ENCODE assay signal across 13 cellular contexts in the genomic region with DNA sequence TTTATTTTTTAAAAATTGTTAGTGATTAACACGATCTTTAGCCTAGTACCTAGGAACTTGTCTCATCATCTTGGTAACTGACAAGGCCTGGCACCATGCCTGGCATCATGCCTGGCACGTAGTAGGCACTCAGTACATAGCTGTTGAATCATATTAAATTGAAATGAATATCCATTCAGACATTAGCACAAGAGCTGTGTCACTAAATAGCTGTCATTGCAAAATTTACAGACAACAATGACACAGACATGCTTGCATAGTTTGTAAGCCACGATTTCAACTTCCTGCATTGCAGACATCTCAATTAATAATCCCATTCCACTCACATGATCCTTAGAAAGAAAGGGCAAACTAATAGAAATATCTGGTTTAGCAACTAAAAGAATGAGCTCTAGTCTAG. TPM values are rescaled to one million over a fixed set of nuclear protein-coding genes. Genes with fewer than 3 reads are reported as not detected.
DNase-seq lines count a peak whose midpoint lies in the region; ATAC-seq and TF ChIP-seq lines count a peak whose summit lies in the region.
"Had no signal": no experiment of that assay in that cellular context is flagged by ENCODE, and none has a peak within 500 bp of the region (broad histone marks: within the 10 kb centered on the region; RNA-seq: fewer than 3 reads in every experiment).

No MANE protein-coding gene starts in this region.

- peak overlapping the region; percentile 9 for H3K4me2 ChIP-seq in osteoblast (ENCODE audit: insufficient read depth, low read length)

- peaks cover 12% of the 10 kb centered on the region for H3K4me1 Mint-ChIP-seq in CD14-positive monocyte
- H3K4me1 Mint-ChIP-seq in activated T-cell treated with anti-CD3 and anti-CD28 coated beads, Interleukin-2, amount 50 U/mL, for 4 hours (ENCODE audit: low read depth), result no peaks in the 10 kb centered on the region

- no peaks in the 10 kb centered on the region for H3K9me3 ChIP-seq in esophagus (ENCODE audit: control insufficient read depth in 2 of 2, insufficient read depth in 1 of 2, low read depth in 1 of 2, low read length in 1 of 2)
- no peaks in the 10 kb centered on the region for H3K9me3 ChIP-seq in osteoblast (ENCODE audit: low read depth, low read length)
- H3K9me3 ChIP-seq in colonic mucosa, result no peaks in the 10 kb centered on the region

- DNase-seq in CD14-positive monocyte (ENCODE audit: low spot score) (peak; percentile 60), NCI-H226 (peak; percentile 31), osteoblast (ENCODE audit: insufficient read length, low spot score, missing footprints) (peak; percentile 72), colonic mucosa (no peak)
- DNase-seq in activated T-cell treated with anti-CD3 and anti-CD28 coated beads, Interleukin-2, amount 50 U/mL, for 4 hours, result no peak
- DNase-seq: activated T-cell treated with anti-CD3 and anti-CD28 coated beads, Interleukin-2, amount 50 U/mL, for 1 hour; CD4-positive, CD25-positive, alpha-beta regulatory T cell; KBM-7 had no signal

- peaks cover 0 to 3% (median 1%) of the 10 kb centered on the region in 3 donors for H3K27me3 Mint-ChIP-seq in CD14-positive monocyte (ENCODE audit: low read depth in 3 of 3)
- no peaks in the 10 kb centered on the region for H3K27me3 Mint-ChIP-seq in activated T-cell treated with anti-CD3 and anti-CD28 coated beads, Interleukin-2, amount 50 U/mL, for 4 hours (ENCODE audit: low read depth)
- H3K27me3 Mint-ChIP-seq: brain; CD4-positive, CD25-positive, alpha-beta regulatory T cell had no signal

- intact Hi-C loops in CD14-positive monocyte (cut with micrococcal nuclease), result loop anchor here in 1 of 2 donors (10.0 kb wide), 1 partner anchor 521 kb away; no protein-coding TSS in a partner anchor
- intact Hi-C loops in colonic mucosa (cut with DNase I), result no loop called here

- no peaks in the 10 kb centered on the region for H4K20me1 ChIP-seq in osteoblast (ENCODE audit: insufficient read depth, low read length)

- H3K9me3 Mint-ChIP-seq in CD14-positive monocyte, result no peaks in the 10 kb centered on the region
- no peaks in the 10 kb centered on the region for H3K9me3 Mint-ChIP-seq in activated T-cell treated with anti-CD3 and anti-CD28 coated beads, Interleukin-2, amount 50 U/mL, for 4 hours
- H3K9me3 Mint-ChIP-seq: brain; CD4-positive, CD25-positive, alpha-beta regulatory T cell had no signal

- peak overlapping the region in 4 of 7 donors; percentile 24 to 91 (median 69) for H3K27ac Mint-ChIP-seq in CD14-positive monocyte

- H3K79me2 ChIP-seq in osteoblast (ENCODE audit: insufficient read depth, low read length), result no peaks in the 10 kb centered on the region

- WGBS in esophagus, 2 donors, result 30 to 39% methylated on average over 3 of the region's 3 CpGs

- TF ChIP-seq CTCF in CD14-positive monocyte (IDR thresholded peaks at IDR 0.05), result no peak
- TF ChIP-seq CTCF in osteoblast (IDR thresholded peaks at IDR 0.05; ENCODE audit: extremely low read depth, low read depth, low read length), result no peak
- TF ChIP-seq CTCF in colonic mucosa (IDR thresholded peaks at IDR 0.05), result no peak

- H3K36me3 Mint-ChIP-seq in CD14-positive monocyte, result no peaks in the 10 kb centered on the region
- no peaks in the 10 kb centered on the region for H3K36me3 Mint-ChIP-seq in activated T-cell treated with anti-CD3 and anti-CD28 coated beads, Interleukin-2, amount 50 U/mL, for 4 hours (ENCODE audit: insufficient read depth)
- H3K36me3 Mint-ChIP-seq: brain; CD4-positive, CD25-positive, alpha-beta regulatory T cell had no signal

- H3K4me3 Mint-ChIP-seq in CD14-positive monocyte, result peak overlapping the region in 1 of 2 donors; percentile 33
- H3K4me3 Mint-ChIP-seq in activated T-cell treated with anti-CD3 and anti-CD28 coated beads, Interleukin-2, amount 50 U/mL, for 4 hours, result no peak overlapping the region
- H3K4me3 Mint-ChIP-seq: CD4-positive, CD25-positive, alpha-beta regulatory T cell had no signal

- peak overlapping the region; percentile 42 to 72 for H3K27ac ChIP-seq in esophagus (ENCODE audit: low read depth in 2 of 2, low read length in 1 of 2)
- H3K27ac ChIP-seq in osteoblast (ENCODE audit: low read depth, low read length), result peak overlapping the region; percentile 32
- no peak overlapping the region for H3K27ac ChIP-seq in colonic mucosa

- no peaks in the 10 kb centered on the region for H3K27me3 ChIP-seq in esophagus (ENCODE audit: control insufficient read depth in 1 of 2, insufficient read depth in 2 of 2, low read length in 2 of 2)
- no peaks in the 10 kb centered on the region for H3K27me3 ChIP-seq in osteoblast (ENCODE audit: insufficient read depth, low read length)
- no peaks in the 10 kb centered on the region for H3K27me3 ChIP-seq in colonic mucosa

- ATAC-seq in GM19351 (IDR thresholded peaks at IDR 0.05; ENCODE audit: unreplicated experiment), result no peak
- no peak for ATAC-seq in GM18868 (IDR thresholded peaks at IDR 0.05; ENCODE audit: unreplicated experiment)
- no peak for ATAC-seq in activated T-cell treated with anti-CD3 and anti-CD28 coated beads, Interleukin-2, amount 50 U/mL, for 4 hours
- ATAC-seq: left lobe of liver had no signal

- peak overlapping the region; percentile 71 for H2AFZ ChIP-seq in osteoblast (ENCODE audit: low read length)

- H3K36me3 ChIP-seq in esophagus (ENCODE audit: control insufficient read depth in 2 of 2, insufficient read depth in 2 of 2, low read length in 1 of 2) (no peaks in the 10 kb centered on the region), osteoblast (ENCODE audit: insufficient read depth, low read length) (no peaks in the 10 kb centered on the region), colonic mucosa (no peaks in the 10 kb centered on the region)

- no peak overlapping the region for H3K4me3 ChIP-seq in esophagus (ENCODE audit: low read depth in 1 of 2, low read length in 2 of 2)
- H3K4me3 ChIP-seq in osteoblast (ENCODE audit: insufficient read depth, low read length), result no peak overlapping the region
- H3K4me3 ChIP-seq in colonic mucosa, result no peak overlapping the region

- H3K9ac ChIP-seq in colonic mucosa (ENCODE audit: low read depth in 2 of 2, low read length in 2 of 2), result no peak overlapping the region

- no peaks in the 10 kb centered on the region for H3K4me1 ChIP-seq in esophagus (ENCODE audit: control insufficient read depth in 2 of 2, insufficient read depth in 2 of 2, low read length in 1 of 2)
- peaks cover 9% of the 10 kb centered on the region for H3K4me1 ChIP-seq in osteoblast (ENCODE audit: insufficient read depth, low read length)
- no peaks in the 10 kb centered on the region for H3K4me1 ChIP-seq in colonic mucosa

RNA-seq across cellular contexts. Expression of a gene that starts 15.4 kb away (rescaled TPM):
- polyA plus RNA-seq in CD14-positive monocyte, result 1 to 10 TPM; 2.9 TPM
- 10 to 100 TPM; 32.2 to 52.2 TPM for polyA plus RNA-seq in esophagus
- 12.7 and 14.7 TPM in 2 replicates for total RNA-seq in osteoblast
- 10 to 100 TPM; 43.1 to 49.8 TPM for total RNA-seq in colonic mucosa
- total RNA-seq in activated T-cell treated with anti-CD3 and anti-CD28 coated beads, Interleukin-2, amount 50 U/mL, for 4 hours, result 10 to 100 TPM; 19.7 to 23.2 (median 22.4) TPM

RNA-seq across cellular contexts. Expression of a gene that starts 25.3 kb away (rescaled TPM):
- polyA plus RNA-seq in CD14-positive monocyte (1 to 10 TPM; 2.5 to 6.3 TPM), esophagus (10 to 100 TPM; 15.1 to 36.6 TPM)
- total RNA-seq in osteoblast (14.7 and 19.5 TPM in 2 replicates), colonic mucosa (10 to 100 TPM; 29.2 to 37.0 TPM)
- total RNA-seq in activated T-cell treated with anti-CD3 and anti-CD28 coated beads, Interleukin-2, amount 50 U/mL, for 4 hours, result 10 to 100 TPM; 11.6 to 14.7 (median 11.7) TPM

Comparison
In these comparisons a context has a peak if more than half of its experiments do, and no peak if none do; other contexts are left out.
1. DNase-seq: peak in CD14-positive monocyte (single experiment), NCI-H226 (single experiment) and osteoblast (single experiment); none in colonic mucosa (single experiment) and activated T-cell treated with anti-CD3 and anti-CD28 coated beads, Interleukin-2, amount 50 U/mL, for 4 hours (single experiment).